8 cellular contexts compared by ENCODE assay signal in the genomic region with DNA sequence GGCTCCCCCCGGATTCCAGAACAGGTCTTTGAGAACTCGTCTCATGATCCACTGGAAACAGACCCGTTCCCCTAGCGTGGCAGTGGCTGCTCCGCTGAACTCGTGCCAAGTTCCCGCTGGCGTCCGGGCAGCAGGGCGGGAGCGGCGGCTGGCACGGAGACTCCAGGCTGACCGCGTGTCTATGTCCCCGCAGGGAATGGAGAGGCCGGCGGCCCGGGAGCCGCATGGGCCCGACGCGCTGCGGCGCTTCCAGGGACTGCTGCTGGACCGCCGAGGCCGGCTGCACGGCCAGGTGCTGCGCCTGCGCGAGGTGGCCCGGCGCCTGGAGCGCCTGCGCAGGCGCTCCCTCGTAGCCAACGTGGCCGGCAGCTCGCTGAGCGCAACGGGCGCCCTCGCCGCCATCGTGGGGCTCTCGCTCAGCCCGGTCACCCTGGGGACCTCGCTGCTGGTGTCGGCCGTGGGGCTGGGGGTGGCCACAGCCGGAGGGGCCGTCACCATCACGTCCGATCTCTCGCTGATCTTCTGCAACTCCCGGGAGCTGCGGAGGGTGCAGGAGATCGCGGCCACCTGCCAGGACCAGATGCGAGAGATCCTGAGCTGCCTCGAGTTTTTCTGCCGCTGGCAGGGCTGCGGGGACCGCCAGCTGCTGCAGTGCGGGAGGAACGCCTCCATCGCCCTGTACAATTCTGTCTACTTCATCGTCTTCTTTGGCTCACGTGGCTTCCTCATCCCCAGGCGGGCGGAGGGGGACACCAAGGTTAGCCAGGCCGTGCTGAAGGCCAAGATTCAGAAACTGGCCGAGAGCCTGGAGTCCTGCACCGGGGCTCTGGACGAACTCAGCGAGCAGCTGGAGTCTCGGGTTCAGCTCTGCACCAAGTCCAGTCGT. TPM values are rescaled to one million over a fixed set of nuclear protein-coding genes. Genes with fewer than 3 reads are reported as not detected.
DNase-seq lines count a peak whose midpoint lies in the region; ATAC-seq, FAIRE-seq and TF ChIP-seq lines count a peak whose summit lies in the region.

No MANE protein-coding gene starts in this region.

- H3K27ac Mint-ChIP-seq in natural killer cell treated with Interleukin-12 subunit alpha and Interleukin-12 subunit beta and Interleukin-15 and Interleukin-18, amount 100 ng/mL, for 72 hours = peak overlapping the region; percentile 79 to 91
- H3K27ac Mint-ChIP-seq in stimulated activated naive CD8-positive, alpha-beta T cell treated with anti-CD3 and anti-CD28 coated beads, Interleukin-15, amount 100 ng/mL, for 72 hours = peak overlapping the region; percentile 93 to 98

- H3K27me3 ChIP-seq in Panc1 (ENCODE audit: control insufficient read depth, insufficient read depth, low read length) = no peaks in the 10 kb centered on the region

- peak; percentile 87 for ATAC-seq in GM19463 (IDR thresholded peaks at IDR 0.05; ENCODE audit: unreplicated experiment)
- ATAC-seq in HG03571 (IDR thresholded peaks at IDR 0.05; ENCODE audit: unreplicated experiment) = peak; percentile 89
- ATAC-seq in Panc1 = peak; percentile 89
- ATAC-seq in natural killer cell treated with Interleukin-12 subunit alpha and Interleukin-12 subunit beta and Interleukin-15 and Interleukin-18, amount 100 ng/mL, for 72 hours = peak; percentile 95 to 97
- peak; percentile 91 for ATAC-seq in stimulated activated naive CD8-positive, alpha-beta T cell treated with anti-CD3 and anti-CD28 coated beads, Interleukin-15, amount 100 ng/mL, for 72 hours

- no peak for FAIRE-seq in D721Med (lab: Jason Lieb, UNC)

- no peaks in the 10 kb centered on the region for H3K9me3 Mint-ChIP-seq in natural killer cell treated with Interleukin-12 subunit alpha and Interleukin-12 subunit beta and Interleukin-15 and Interleukin-18, amount 100 ng/mL, for 72 hours
- H3K9me3 Mint-ChIP-seq in stimulated activated naive CD8-positive, alpha-beta T cell treated with anti-CD3 and anti-CD28 coated beads, Interleukin-15, amount 100 ng/mL, for 72 hours = no peaks in the 10 kb centered on the region

- intact Hi-C loops in Panc1 (cut with micrococcal nuclease; ENCODE audit: unreplicated experiment) = loop anchor here (10.0 kb wide), 1 partner anchor 198 kb away; no protein-coding TSS in a partner anchor

- peaks cover 70% of the 10 kb centered on the region for H3K4me1 ChIP-seq in Panc1 (ENCODE audit: control insufficient read depth, insufficient read depth, low read length)

- H3K9me3 ChIP-seq in Panc1 (ENCODE audit: control insufficient read depth, insufficient read depth, low read depth, low read length) = no peaks in the 10 kb centered on the region

- DNase-seq in D721Med (ENCODE audit: insufficient read length, low spot score) (peak; percentile 80), Panc1 (ENCODE audit: low read depth, low spot score) (no peak), fibroblast of pulmonary artery (ENCODE audit: low read depth) (peak; percentile 85)
- DNase-seq in activated effector memory CD4-positive, alpha-beta T cell treated with Interleukin-2 at 50 U/mL for 16 hours = peak; percentile 72
- peak; percentile 87 for DNase-seq in natural killer cell treated with Interleukin-12 subunit alpha and Interleukin-12 subunit beta and Interleukin-15 and Interleukin-18, amount 100 ng/mL, for 72 hours (ENCODE audit: low spot score)
- peak; percentile 72 to 73 for DNase-seq in stimulated activated naive CD8-positive, alpha-beta T cell treated with anti-CD3 and anti-CD28 coated beads, Interleukin-15, amount 100 ng/mL, for 72 hours

- H3K27ac ChIP-seq in Panc1 (ENCODE audit: low read length) = peak overlapping the region; percentile 92

- CTCF ChIA-PET in Panc1 (lab: Charles Lee) = no interaction called here

- in situ Hi-C loops in Panc1 (cut with HindIII; ENCODE audit: low pct_unique_long_range_greater_than_20kb, low sequenced_read_pairs) = no loop called here

- peaks cover 0 to 9% of the 10 kb centered on the region in 2 donors for H3K27me3 Mint-ChIP-seq in natural killer cell treated with Interleukin-12 subunit alpha and Interleukin-12 subunit beta and Interleukin-15 and Interleukin-18, amount 100 ng/mL, for 72 hours
- no peaks in the 10 kb centered on the region for H3K27me3 Mint-ChIP-seq in stimulated activated naive CD8-positive, alpha-beta T cell treated with anti-CD3 and anti-CD28 coated beads, Interleukin-15, amount 100 ng/mL, for 72 hours

- H3K4me3 Mint-ChIP-seq in natural killer cell treated with Interleukin-12 subunit alpha and Interleukin-12 subunit beta and Interleukin-15 and Interleukin-18, amount 100 ng/mL, for 72 hours = peak overlapping the region; percentile 92
- peak overlapping the region; percentile 93 to 94 for H3K4me3 Mint-ChIP-seq in stimulated activated naive CD8-positive, alpha-beta T cell treated with anti-CD3 and anti-CD28 coated beads, Interleukin-15, amount 100 ng/mL, for 72 hours

- POLR2A ChIA-PET in Panc1 (lab: Charles Lee) = interaction anchor here (0.5 to 1.1 kb wide), 6 partner anchors 16 to 112 kb away, joined by 3 to 6 read pairs (median 4); no protein-coding TSS in a partner anchor

- H3K4me3 ChIP-seq in Panc1 (ENCODE audit: low read depth in 2 of 2, low read length in 2 of 2) = peak overlapping the region; percentile 45 to 61
- H3K4me3 ChIP-seq in fibroblast of pulmonary artery (replicated peaks; ENCODE audit: low read depth, low read length) = peak overlapping the region; percentile 56

- no peaks in the 10 kb centered on the region for H3K36me3 ChIP-seq in Panc1 (ENCODE audit: control insufficient read depth, insufficient read depth, low read length)

- no TSS peak for BruUV-seq in Panc1 (replicated peaks; lab: Mats Ljungman, UMichigan)

- TF ChIP-seq CTCF in D721Med (IDR thresholded peaks at IDR 0.05; ENCODE audit: insufficient read depth, missing control alignments) (no peak), Panc1 (IDR thresholded peaks at IDR 0.05) (no peak), fibroblast of pulmonary artery (IDR thresholded peaks at IDR 0.05; ENCODE audit: low read length, missing control alignments) (no peak)

- no peaks in the 10 kb centered on the region for H3K36me3 Mint-ChIP-seq in natural killer cell treated with Interleukin-12 subunit alpha and Interleukin-12 subunit beta and Interleukin-15 and Interleukin-18, amount 100 ng/mL, for 72 hours

- peaks cover 17 to 31% of the 10 kb centered on the region in 2 donors for H3K4me1 Mint-ChIP-seq in natural killer cell treated with Interleukin-12 subunit alpha and Interleukin-12 subunit beta and Interleukin-15 and Interleukin-18, amount 100 ng/mL, for 72 hours (ENCODE audit: low read depth in 2 of 2)
- H3K4me1 Mint-ChIP-seq in stimulated activated naive CD8-positive, alpha-beta T cell treated with anti-CD3 and anti-CD28 coated beads, Interleukin-15, amount 100 ng/mL, for 72 hours = peaks cover 43% of the 10 kb centered on the region

RNA-seq across cellular contexts. Expression of a gene that starts 1.5 kb away (rescaled TPM):
- 4.1 TPM for total RNA-seq in Panc1 (2021; ENCODE audit: unreplicated experiment)
- 6.6 TPM for polyA plus RNA-seq in Panc1 (2012; ENCODE audit: insufficient read length)
- 1 to 10 TPM in 1 of 2 donors, under 1 TPM in 1; 0.90 to 3.3 TPM for total RNA-seq in natural killer cell treated with Interleukin-12 subunit alpha and Interleukin-12 subunit beta and Interleukin-15 and Interleukin-18, amount 100 ng/mL, for 72 hours

RNA-seq across cellular contexts. Expression of a gene that starts 26.2 kb away (rescaled TPM):
- 115 TPM for total RNA-seq in Panc1 (2021; ENCODE audit: unreplicated experiment)
- polyA plus RNA-seq in Panc1 (2012; ENCODE audit: insufficient read length) = 51.5 TPM
- 10 to 100 TPM; 79.2 to 81.3 TPM for total RNA-seq in natural killer cell treated with Interleukin-12 subunit alpha and Interleukin-12 subunit beta and Interleukin-15 and Interleukin-18, amount 100 ng/mL, for 72 hours
